In the genomic region with DNA sequence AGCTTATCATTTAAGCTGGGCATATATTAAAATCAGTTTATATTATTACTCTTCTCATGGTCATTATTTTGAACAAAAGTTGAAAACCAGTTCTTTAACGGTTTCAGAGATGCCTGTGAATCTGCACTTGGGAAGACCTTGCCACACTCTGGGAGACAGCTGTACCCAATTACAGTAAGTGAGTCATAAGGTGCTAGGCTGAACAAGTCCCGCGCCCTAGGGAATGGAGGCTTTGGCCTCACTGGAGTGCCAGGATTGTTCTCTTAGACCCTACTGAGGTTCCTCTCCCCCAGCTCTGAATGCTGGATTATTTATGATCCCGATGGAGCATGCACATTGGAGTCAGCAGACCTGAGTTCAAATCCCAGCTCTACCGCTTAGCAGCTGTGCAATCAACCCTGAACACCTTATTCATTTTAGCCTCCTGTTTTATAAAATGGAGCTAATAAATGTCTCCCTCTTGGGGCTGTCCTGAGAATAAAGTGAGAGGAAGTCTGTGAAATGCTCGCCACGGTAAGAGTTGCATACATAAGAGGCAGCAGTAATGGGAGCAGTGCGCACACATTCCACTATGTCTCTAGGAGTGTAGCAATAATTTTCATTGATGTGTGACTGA, we compare ENCODE assay signal across 13 cellular contexts.
DNase-seq lines count a peak whose midpoint lies in the region; ATAC-seq and TF ChIP-seq lines count a peak whose summit lies in the region.
"Had no signal": no experiment of that assay in that cellular context is flagged by ENCODE, and none has a peak within 500 bp of the region (broad histone marks: within the 10 kb centered on the region; RNA-seq: fewer than 3 reads in every experiment).

No MANE protein-coding gene starts in this region.

- no peak overlapping the region for H3K4me3 Mint-ChIP-seq in activated T-cell treated with anti-CD3 and anti-CD28 coated beads, Interleukin-2, amount 50 U/mL, for 72 hours
- H3K4me3 Mint-ChIP-seq: stimulated activated naive CD8-positive, alpha-beta T cell treated with anti-CD3 and anti-CD28 coated beads, Interleukin-15, Interleukin-2, amounts not matched to agents 100 ng/mL and 50 ng/mL, for 24 hours had no signal

- no peak overlapping the region for H3K4me3 ChIP-seq in HFF-Myc (replicated peaks; ENCODE audit: low read depth, low read length)
- H3K4me3 ChIP-seq in adipocyte (ENCODE audit: low read length) = no peak overlapping the region
- H3K4me3 ChIP-seq in kidney epithelial cell (ENCODE audit: low read depth, low read length) = no peak overlapping the region
- H3K4me3 ChIP-seq: PC-9, sigmoid colon had no signal

- H3K4me1 Mint-ChIP-seq in activated T-cell treated with anti-CD3 and anti-CD28 coated beads, Interleukin-2, amount 50 U/mL, for 72 hours (ENCODE audit: low read depth) = no peaks in the 10 kb centered on the region

- no peaks in the 10 kb centered on the region for H3K36me3 ChIP-seq in adipocyte (ENCODE audit: control insufficient read depth, insufficient read depth, low read length, severe bottlenecking)
- H3K36me3 ChIP-seq in kidney epithelial cell (ENCODE audit: control insufficient read depth, insufficient read depth, low read length) = no peaks in the 10 kb centered on the region
- H3K36me3 ChIP-seq: sigmoid colon had no signal

- no peaks in the 10 kb centered on the region for H3K36me3 Mint-ChIP-seq in activated T-cell treated with anti-CD3 and anti-CD28 coated beads, Interleukin-2, amount 50 U/mL, for 72 hours (ENCODE audit: insufficient read depth in 2 of 2)

- no peak overlapping the region for H3K9ac ChIP-seq in adipocyte (ENCODE audit: low read length)

- DNase-seq in DMS114 treated with DMSO at 0.1 percent for 48 hours (lab: John Stamatoyannopoulos, UW; ENCODE audit: unreplicated experiment) (peak; percentile 19), HFF-Myc (ENCODE audit: extremely low read depth, low read depth) (peak; percentile 65), adipocyte (ENCODE audit: low read depth) (peak; percentile 80), kidney epithelial cell (ENCODE audit: low read depth) (no peak), NCI-H1105 treated with DMSO at 0.1 percent for 48 hours (lab: John Stamatoyannopoulos, UW) (no peak), HPDE6-E6E7 (ENCODE audit: extremely low spot score) (no peak), midbrain (lab: John Stamatoyannopoulos, UW) (no peak)
- no peak for DNase-seq in activated T-cell treated with anti-CD3 and anti-CD28 coated beads, Interleukin-2, amount 50 U/mL, for 72 hours
- DNase-seq: activated CD8-positive, alpha-beta memory T cell treated with anti-CD3 and anti-CD28 coated beads for 24 hours; caudate nucleus; PC-9; sigmoid colon had no signal

- no peaks in the 10 kb centered on the region for H3K9me3 Mint-ChIP-seq in activated T-cell treated with anti-CD3 and anti-CD28 coated beads, Interleukin-2, amount 50 U/mL, for 72 hours
- H3K9me3 Mint-ChIP-seq: stimulated activated naive CD8-positive, alpha-beta T cell treated with anti-CD3 and anti-CD28 coated beads, Interleukin-15, Interleukin-2, amounts not matched to agents 100 ng/mL and 50 ng/mL, for 24 hours had no signal

- no peaks in the 10 kb centered on the region for H3K9me3 ChIP-seq in adipocyte (ENCODE audit: control insufficient read depth, low read length)
- H3K9me3 ChIP-seq: sigmoid colon had no signal

- no peak overlapping the region for H3K27ac Mint-ChIP-seq in activated T-cell treated with anti-CD3 and anti-CD28 coated beads, Interleukin-2, amount 50 U/mL, for 72 hours
- H3K27ac Mint-ChIP-seq: stimulated activated naive CD8-positive, alpha-beta T cell treated with anti-CD3 and anti-CD28 coated beads, Interleukin-15, Interleukin-2, amounts not matched to agents 100 ng/mL and 50 ng/mL, for 24 hours had no signal

- H3K27me3 Mint-ChIP-seq in activated T-cell treated with anti-CD3 and anti-CD28 coated beads, Interleukin-2, amount 50 U/mL, for 72 hours (ENCODE audit: low read depth) = peaks cover 30% of the 10 kb centered on the region

- H3K27me3 ChIP-seq in adipocyte (replicated peaks; ENCODE audit: control insufficient read depth, insufficient read depth, low read length) = peaks cover 24% of the 10 kb centered on the region
- peaks cover 17% of the 10 kb centered on the region for H3K27me3 ChIP-seq in kidney epithelial cell (ENCODE audit: control insufficient read depth, insufficient read depth, low read length)

- TF ChIP-seq CTCF in HFF-Myc (IDR thresholded peaks at IDR 0.05; ENCODE audit: low read depth, low read length, missing control alignments) (peak; percentile 41), kidney epithelial cell (IDR thresholded peaks at IDR 0.05; ENCODE audit: insufficient read depth, low read length, poor library complexity, severe bottlenecking) (peak; percentile 25)

- peaks cover 23% of the 10 kb centered on the region for H3K4me1 ChIP-seq in adipocyte (ENCODE audit: control insufficient read depth, insufficient read depth, low read length)

- no peak for ATAC-seq in activated T-cell treated with anti-CD3 and anti-CD28 coated beads, Interleukin-2, amount 50 U/mL, for 72 hours (replicated peaks in 1 of 2)

Comparison
In these comparisons a context has a peak if more than half of its experiments do, and no peak if none do; other contexts are left out.
1. DNase-seq: peak in DMS114 treated with DMSO at 0.1 percent for 48 hours (single experiment), HFF-Myc (single experiment) and adipocyte (single experiment); none in kidney epithelial cell (single experiment), NCI-H1105 treated with DMSO at 0.1 percent for 48 hours (single experiment), activated T-cell treated with anti-CD3 and anti-CD28 coated beads, Interleukin-2, amount 50 U/mL, for 72 hours (0 of 2), HPDE6-E6E7 (single experiment) and midbrain (single experiment).